8 cellular contexts compared by ENCODE assay signal in genomic region chr1:239386453-239387303, GRCh38. TPM values are rescaled to one million over a fixed set of nuclear protein-coding genes. Genes with fewer than 3 reads are reported as not detected.
DNase-seq lines count a peak whose midpoint lies in the region; TF ChIP-seq lines count a peak whose summit lies in the region.

Gene CHRM3, plus strand, starts transcription at chr1:239386568. Its CDS starts 520,884 bp downstream, at chr1:239907452.

- TF ChIP-seq POLR2A in testis (IDR thresholded peaks at IDR 0.05) = no peak

- peaks cover 3% of the 10 kb centered on the region for H3K4me1 ChIP-seq in testis

- H3K4me3 Mint-ChIP-seq in T-helper 2 cell treated with Interferon-gamma antibody and Interleukin-4, amounts not matched to agents 5 μg/mL and 100 μg/mL, for 36 hours = peak within 1 kb of the TSS; percentile 83

- peak in 29 of 56 donors; percentile 11 to 47 (median 22) for TF ChIP-seq CTCF in dorsolateral prefrontal cortex (IDR thresholded peaks at IDR 0.05 in 54 of 56, conservative IDR thresholded peaks at IDR 0.05 in 2 of 56; ENCODE audit: low read depth in 1 of 56, partially characterized antibody in 56 of 56)
- peak in 2 of 3 experiments; percentile 8 to 15 for TF ChIP-seq CTCF in testis (IDR thresholded peaks at IDR 0.05)

- WGBS in testis, 2 donors = 1% methylated on average over 52 to 76 of the region's 82 CpGs

- H3K27me3 ChIP-seq in dorsolateral prefrontal cortex = peaks cover 0 to 54% (median 9%) of the 10 kb centered on the region in 45 donors
- no peaks in the 10 kb centered on the region for H3K27me3 ChIP-seq in testis

- H3K4me1 Mint-ChIP-seq in T-helper 2 cell treated with Interferon-gamma antibody and Interleukin-4, amounts not matched to agents 5 μg/mL and 100 μg/mL, for 36 hours (ENCODE audit: low read depth) = peaks cover 18% of the 10 kb centered on the region

- intact Hi-C loops in dorsolateral prefrontal cortex (cut with DNase I) (no loop called here), testis (cut with DNase I; ENCODE audit: low total_unique reads) (no loop called here)

- H3K4me3 ChIP-seq in dorsolateral prefrontal cortex (peak within 1 kb of the TSS; percentile 39 to 82 (median 67)), testis (peak within 1 kb of the TSS; percentile 36 to 55)

- peaks cover 5% of the 10 kb centered on the region for H3K36me3 Mint-ChIP-seq in T-helper 2 cell treated with Interferon-gamma antibody and Interleukin-4, amounts not matched to agents 5 μg/mL and 100 μg/mL, for 36 hours (ENCODE audit: low read depth)

- H3K36me3 ChIP-seq in testis (ENCODE audit: low read depth, missing control alignments) = no peaks in the 10 kb centered on the region

- H3K9me3 ChIP-seq in testis = no peaks in the 10 kb centered on the region

- no peak for DNase-seq in T-helper 2 cell treated with Interferon-gamma antibody and Interleukin-4, amounts not matched to agents 5 μg/mL and 100 μg/mL, for 36 hours (ENCODE audit: low spot score)
- DNase-seq in T-helper 2 cell (no peak), RPMI8226 (peak; percentile 94), dorsolateral prefrontal cortex (peak; percentile 21 to 86 (median 70)), midbrain (lab: John Stamatoyannopoulos, UW) (peak; percentile 11), testis (peak; percentile 86), cerebellar cortex (ENCODE audit: low spot score) (no peak), DMS153 treated with DMSO at 0.1 percent for 48 hours (lab: John Stamatoyannopoulos, UW; ENCODE audit: unreplicated experiment) (no peak)

- no peak within 1 kb of the TSS for H3K27ac Mint-ChIP-seq in T-helper 2 cell treated with Interferon-gamma antibody and Interleukin-4, amounts not matched to agents 5 μg/mL and 100 μg/mL, for 36 hours

- no peaks in the 10 kb centered on the region for H3K9me3 Mint-ChIP-seq in T-helper 2 cell treated with Interferon-gamma antibody and Interleukin-4, amounts not matched to agents 5 μg/mL and 100 μg/mL, for 36 hours

- peaks cover 76% of the 10 kb centered on the region for H3K27me3 Mint-ChIP-seq in T-helper 2 cell treated with Interferon-gamma antibody and Interleukin-4, amounts not matched to agents 5 μg/mL and 100 μg/mL, for 36 hours (ENCODE audit: low read depth)

- peak within 1 kb of the TSS in 56 of 59 donors; percentile 1 to 90 (median 79) for H3K27ac ChIP-seq in dorsolateral prefrontal cortex
- H3K27ac ChIP-seq in testis = no peak within 1 kb of the TSS

RNA-seq across cellular contexts. Expression of gene CHRM3, which starts in this region (rescaled TPM):
- total RNA-seq in dorsolateral prefrontal cortex (100 to 1,000 TPM in 5 of 120 experiments, 10 to 100 TPM in 115; 21.5 to 116 (median 74.8) TPM), testis (10 to 100 TPM in 1 of 2 donors, 1 to 10 TPM in 1; 6.5 to 11.5 TPM)
- 7.5 TPM for polyA plus RNA-seq in testis (ENCODE audit: insufficient read depth, low read depth, low replicate concordance)

Comparison
In these comparisons a context has a peak if more than half of its experiments do, and no peak if none do; other contexts are left out.
1. DNase-seq: peak in RPMI8226 (single experiment), dorsolateral prefrontal cortex (10 of 10), midbrain (single experiment) and testis (single experiment); none in T-helper 2 cell treated with Interferon-gamma antibody and Interleukin-4, amounts not matched to agents 5 μg/mL and 100 μg/mL, for 36 hours (single experiment), T-helper 2 cell (0 of 5), cerebellar cortex (single experiment) and DMS153 treated with DMSO at 0.1 percent for 48 hours (single experiment).
2. H3K27ac ChIP-seq: peak in dorsolateral prefrontal cortex (56 of 59); none in testis (0 of 2).